ENCODE assay signal across 8 cellular contexts in genomic region chr4:70838972-70839536, GRCh38.
DNase-seq lines count a peak whose midpoint lies in the region; ATAC-seq and FAIRE-seq lines count a peak whose summit lies in the region.

No MANE protein-coding gene starts in this region.

- H3K36me3 ChIP-seq in neuron (ENCODE audit: insufficient read depth, low read length) = peaks cover 22% of the 10 kb centered on the region

- peaks cover 2% of the 10 kb centered on the region for H3K9me3 ChIP-seq in neuron (ENCODE audit: low read length)

- H3K27me3 ChIP-seq in neuron (ENCODE audit: insufficient read depth, low read length) = no peaks in the 10 kb centered on the region

- H3K4me1 ChIP-seq in neuron (ENCODE audit: insufficient read depth, low read length) = peaks cover 7% of the 10 kb centered on the region

- no peak overlapping the region for H2AFZ ChIP-seq in neuron (ENCODE audit: low read depth, low read length)

- peak overlapping the region; percentile 71 for H3K4me3 ChIP-seq in neuron (ENCODE audit: low read length)

- no peak for FAIRE-seq in HTR-8/SVneo (lab: Jason Lieb, UNC)

- DNase-seq in DMS153 (lab: John Stamatoyannopoulos, UW) = peak; percentile 27
- peak; percentile 34 for DNase-seq in HTR-8/SVneo (ENCODE audit: insufficient read length, low spot score)
- peak; percentile 55 for DNase-seq in RPMI8226
- DNase-seq in activated gamma-delta T cell treated with Interleukin-2 at 50 U/mL for 16 hours = peak; percentile 56
- peak; percentile 35 for DNase-seq in foreskin melanocyte
- DNase-seq in stromal cell of bone marrow (ENCODE audit: low read depth) = peak; percentile 18

- ATAC-seq in GM21423 (IDR thresholded peaks at IDR 0.05; ENCODE audit: unreplicated experiment) = peak; percentile 44

Comparison
In these comparisons a context has a peak if more than half of its experiments do, and no peak if none do; other contexts are left out.
1. Peak in every context shown above with its lines: DNase-seq, ATAC-seq and H3K4me3 ChIP-seq.